10 cellular contexts compared by ENCODE assay signal in genomic region chr7:29177963-29178612, GRCh38. TPM values are rescaled to one million over a fixed set of nuclear protein-coding genes. Genes with fewer than 3 reads are reported as not detected.
DNase-seq lines count a peak whose midpoint lies in the region; ATAC-seq and TF ChIP-seq lines count a peak whose summit lies in the region.
"Had no signal": no experiment of that assay in that cellular context is flagged by ENCODE, and none has a peak within 500 bp of the region (broad histone marks: within the 10 kb centered on the region; RNA-seq: fewer than 3 reads in every experiment).

No MANE protein-coding gene starts in this region.

- intact Hi-C loops in Right ventricle myocardium inferior (cut with DNase I) (no loop called here), cardiac septum (cut with DNase I) (no loop called here), aorta (cut with DNase I) (no loop called here)

- peaks cover 3% of the 10 kb centered on the region for H3K9me3 ChIP-seq in aorta (ENCODE audit: control insufficient read depth, low read length)

- no peak for TF ChIP-seq CTCF in coronary artery (IDR thresholded peaks at IDR 0.05)

- no peaks in the 10 kb centered on the region for H3K36me3 ChIP-seq in aorta (ENCODE audit: control insufficient read depth in 1 of 2, insufficient read depth in 2 of 2, low read length in 1 of 2)

- H3K4me3 ChIP-seq in aorta (ENCODE audit: low read length in 2 of 2) (no peak overlapping the region), coronary artery (no peak overlapping the region)

- WGBS in aorta, 2 donors = 67 to 71% methylated on average over 9 of the region's 9 CpGs

- DNase-seq in Right ventricle myocardium inferior (ENCODE audit: missing footprints) (peak; percentile 79), cardiac septum (ENCODE audit: low spot score) (no peak), caudate nucleus (lab: John Stamatoyannopoulos, UW) (peak in 37 of 61 donors; percentile 9 to 85 (median 44)), mucosa of gallbladder (ENCODE audit: low spot score) (peak; percentile 68), aorta (peak in 1 of 2 donors; percentile 84), coronary artery (ENCODE audit: low spot score) (no peak)
- DNase-seq in activated effector memory CD4-positive, alpha-beta T cell treated with Interleukin-2 at 50 U/mL for 16 hours = no peak
- DNase-seq: NCI-H526 had no signal

- peaks cover 0 to 1% of the 10 kb centered on the region in 2 donors for H3K27me3 ChIP-seq in aorta (ENCODE audit: control insufficient read depth in 1 of 2, insufficient read depth in 2 of 2, low read length in 1 of 2)

- H3K27ac ChIP-seq in caudate nucleus (ENCODE audit: low read depth, low read length) = peak overlapping the region; percentile 88
- no peak overlapping the region for H3K27ac ChIP-seq in aorta (ENCODE audit: low read depth in 1 of 2, low read length in 2 of 2)
- H3K27ac ChIP-seq in coronary artery = peak overlapping the region in 1 of 2 donors; percentile 67

- peak; percentile 50 for ATAC-seq in Right ventricle myocardium inferior
- ATAC-seq in aorta (ENCODE audit: low FRiP score) = peak; percentile 64
- no peak for ATAC-seq in HG02610 (IDR thresholded peaks at IDR 0.05; ENCODE audit: unreplicated experiment)

- no peaks in the 10 kb centered on the region for H3K4me1 ChIP-seq in aorta (ENCODE audit: control insufficient read depth in 1 of 2, insufficient read depth in 2 of 2, low read length in 2 of 2)

RNA-seq across cellular contexts. Expression of gene CHN2, which starts 16.5 kb away (rescaled TPM):
- total RNA-seq in Right ventricle myocardium inferior (20.2 TPM), cardiac septum (33.6 TPM), mucosa of gallbladder (24.7 TPM), aorta (10 to 100 TPM in 1 of 2 donors, 1 to 10 TPM in 1; 7.6 to 22.0 TPM)
- 10 to 100 TPM in 1 of 2 donors, under 1 TPM in 1; 0.61 to 23.2 TPM for polyA plus RNA-seq in aorta

RNA-seq across cellular contexts. Expression of gene CPVL, which starts 31.8 kb away (rescaled TPM):
- total RNA-seq in Right ventricle myocardium inferior (50.6 TPM), cardiac septum (86.9 TPM), mucosa of gallbladder (22.6 TPM), aorta (10 to 100 TPM; 20.6 to 50.2 TPM)
- 10 to 100 TPM in 1 of 2 donors, 1 to 10 TPM in 1; 2.7 to 27.9 TPM for polyA plus RNA-seq in aorta
- total RNA-seq: B cell had no signal

Comparison
In these comparisons a context has a peak if more than half of its experiments do, and no peak if none do; other contexts are left out.
1. DNase-seq: peak in Right ventricle myocardium inferior (single experiment), caudate nucleus (37 of 61) and mucosa of gallbladder (single experiment); none in cardiac septum (single experiment), activated effector memory CD4-positive, alpha-beta T cell treated with Interleukin-2 at 50 U/mL for 16 hours (single experiment) and coronary artery (single experiment).